25 cellular contexts compared by ENCODE assay signal in the genomic region with DNA sequence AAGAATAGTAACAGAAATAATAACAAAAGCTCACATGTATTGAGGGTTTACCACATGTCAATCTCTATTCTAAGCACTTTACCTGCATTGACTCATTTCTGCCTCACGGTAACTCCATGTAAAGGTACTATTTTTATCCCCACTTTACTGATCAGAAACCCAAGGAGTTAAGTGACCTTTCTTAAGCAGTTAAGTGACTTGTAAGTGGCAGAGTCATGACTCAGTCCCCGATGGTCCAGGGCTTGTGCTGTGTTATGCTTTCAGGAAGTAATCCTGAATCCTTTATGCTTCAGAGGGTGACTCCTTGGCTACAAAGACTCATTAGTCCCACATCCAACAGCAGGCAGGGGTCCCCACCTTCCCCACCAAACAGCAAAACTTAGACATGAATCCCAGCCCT.
"Had no signal": no experiment of that assay in that cellular context is flagged by ENCODE, and none has a peak within 500 bp of the region (broad histone marks: within the 10 kb centered on the region; RNA-seq: fewer than 3 reads in every experiment).

No MANE protein-coding gene starts in this region.

- ATAC-seq: activated T-cell treated with anti-CD3 and anti-CD28 coated beads, Interleukin-2, amount 50 U/mL, for 72 hours; pancreas; right lobe of liver; stimulated activated memory B cell treated with anti-CD40 and anti-IgM and Interleukin-4, amounts not matched to agents 10 μg/mL and 1 μg/mL and 100 μg/mL, for 72 hours had no signal

- H3K27ac Mint-ChIP-seq: activated T-cell treated with anti-CD3 and anti-CD28 coated beads, Interleukin-2, amount 50 U/mL, for 72 hours; immature natural killer cell; nephron; stimulated activated memory B cell treated with anti-CD40 and anti-IgM and Interleukin-4, amounts not matched to agents 10 μg/mL and 1 μg/mL and 100 μg/mL, for 72 hours; T-helper 2 cell treated with Interferon-gamma antibody and Interleukin-4, amounts not matched to agents 5 μg/mL and 100 μg/mL, for 36 hours; type B pancreatic cell had no signal

- H3K4me3 ChIP-seq: adrenal gland, ascending aorta, hepatocyte, pancreas, right lobe of liver, testis, vagina had no signal

- H3K9me3 ChIP-seq: adrenal gland, ascending aorta, neutrophil, pancreas, right lobe of liver, testis, vagina had no signal

- H3K27me3 ChIP-seq: ascending aorta, brain microvascular endothelial cell, neutrophil, pancreas, right lobe of liver, testis, vagina had no signal

- H3K79me2 ChIP-seq: hepatocyte had no signal

- H2AFZ ChIP-seq: hepatocyte had no signal

- H3K4me3 Mint-ChIP-seq: activated T-cell treated with anti-CD3 and anti-CD28 coated beads, Interleukin-2, amount 50 U/mL, for 72 hours; immature natural killer cell; nephron; stimulated activated memory B cell treated with anti-CD40 and anti-IgM and Interleukin-4, amounts not matched to agents 10 μg/mL and 1 μg/mL and 100 μg/mL, for 72 hours; T-helper 2 cell treated with Interferon-gamma antibody and Interleukin-4, amounts not matched to agents 5 μg/mL and 100 μg/mL, for 36 hours; type B pancreatic cell had no signal

- H3K36me3 Mint-ChIP-seq: immature natural killer cell; stimulated activated memory B cell treated with anti-CD40 and anti-IgM and Interleukin-4, amounts not matched to agents 10 μg/mL and 1 μg/mL and 100 μg/mL, for 72 hours; type B pancreatic cell had no signal

- H3K4me2 ChIP-seq: hepatocyte had no signal

- DNase-seq: activated CD4-positive, alpha-beta T cell treated with anti-CD3 and anti-CD28 coated beads, Interleukin-2, amount 50 U/mL, for 48 hours; activated effector memory CD4-positive, alpha-beta T cell treated with anti-CD3 and anti-CD28 coated beads, Interleukin-2, amount 50 U/mL, for 16 hours; activated naive CD4-positive, alpha-beta T cell treated with anti-CD3 and anti-CD28 coated beads, Interleukin-2, amount 50 U/mL, for 16 hours; activated T-cell treated with anti-CD3 and anti-CD28 coated beads, Interleukin-2, amount 50 U/mL, for 72 hours; adrenal gland; brain microvascular endothelial cell; central memory CD4-positive, alpha-beta T cell; dermis blood vessel endothelial cell; effector CD8-positive, alpha-beta T cell; glutamatergic neuron; immature natural killer cell; pancreas; right lobe of liver; small intestine; stimulated activated CD4-positive, alpha-beta T cell treated with anti-CD3 and anti-CD28 coated beads, Interleukin-2, amount 100 ng/mL, for 24 hours; testis; WERI-Rb-1 had no signal

- H3K9me3 Mint-ChIP-seq: activated T-cell treated with anti-CD3 and anti-CD28 coated beads, Interleukin-2, amount 50 U/mL, for 72 hours; nephron; stimulated activated memory B cell treated with anti-CD40 and anti-IgM and Interleukin-4, amounts not matched to agents 10 μg/mL and 1 μg/mL and 100 μg/mL, for 72 hours; T-helper 2 cell treated with Interferon-gamma antibody and Interleukin-4, amounts not matched to agents 5 μg/mL and 100 μg/mL, for 36 hours; type B pancreatic cell had no signal

- H3K4me1 ChIP-seq: adrenal gland, ascending aorta, pancreas, right lobe of liver, testis, vagina had no signal

- H3K36me3 ChIP-seq: adrenal gland, ascending aorta, brain microvascular endothelial cell, neutrophil, pancreas, right lobe of liver, vagina, WERI-Rb-1 had no signal

- H3K27ac ChIP-seq: adrenal gland, ascending aorta, brain microvascular endothelial cell, hepatocyte, neutrophil, pancreas, right lobe of liver, testis, vagina, WERI-Rb-1 had no signal

- H3K4me1 Mint-ChIP-seq: nephron; stimulated activated memory B cell treated with anti-CD40 and anti-IgM and Interleukin-4, amounts not matched to agents 10 μg/mL and 1 μg/mL and 100 μg/mL, for 72 hours had no signal
